In the genomic region with DNA sequence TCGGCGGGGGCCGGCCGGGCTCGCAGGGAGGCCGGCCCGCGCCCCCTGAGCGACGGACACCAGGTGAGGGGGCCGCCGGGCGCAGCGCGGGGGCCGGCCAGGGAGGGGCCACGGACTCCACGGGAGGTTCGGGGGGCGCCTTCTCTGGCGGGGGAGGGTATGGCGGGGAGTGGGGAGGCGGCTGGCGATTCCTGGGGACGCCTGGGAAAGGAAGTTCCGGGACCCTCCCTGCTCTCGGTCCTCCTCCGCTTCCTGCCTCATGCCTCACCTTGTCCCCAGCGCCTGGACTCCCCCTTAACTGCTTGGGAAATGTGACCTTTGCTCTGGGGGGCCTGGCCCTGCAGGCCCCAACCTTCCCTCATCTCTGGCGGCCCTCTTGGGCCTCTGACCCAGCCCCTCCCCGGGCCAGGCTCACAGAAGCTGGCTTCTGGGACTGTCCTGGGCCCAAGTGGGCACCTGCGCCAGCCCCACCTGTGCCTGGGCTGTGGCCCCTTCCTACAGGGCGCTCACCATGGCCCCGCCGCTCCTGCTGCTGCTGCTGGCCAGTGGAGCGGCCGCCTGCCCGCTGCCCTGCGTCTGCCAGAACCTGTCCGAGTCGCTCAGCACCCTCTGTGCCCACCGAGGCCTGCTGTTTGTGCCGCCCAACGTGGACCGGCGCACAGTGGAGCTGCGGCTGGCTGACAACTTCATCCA, we compare ENCODE assay signal across 8 cellular contexts. TPM values are rescaled to one million over a fixed set of nuclear protein-coding genes. Genes with fewer than 3 reads are reported as not detected.
A peak's percentile ranks its signal among the peaks of the same experiment; 100 is the strongest.
DNase-seq lines count a peak whose midpoint lies in the region; ATAC-seq and TF ChIP-seq lines count a peak whose summit lies in the region.

No MANE protein-coding gene starts in this region.

- in situ Hi-C loops in G401 (cut with HindIII; ENCODE audit: low sequenced_read_pairs): no loop called here

- H4K20me1 ChIP-seq in Karpas-422 (ENCODE audit: insufficient read depth, low read depth, low read length) (no peaks in the 10 kb centered on the region), neural cell (ENCODE audit: insufficient read depth) (no peaks in the 10 kb centered on the region)

- H3K9me3 ChIP-seq in Karpas-422 (ENCODE audit: low read length) (no peaks in the 10 kb centered on the region), neural cell (ENCODE audit: low read length) (no peaks in the 10 kb centered on the region)

- H3K79me2 ChIP-seq in Karpas-422 (ENCODE audit: low read length) (0 out of 2 replicates have a peak, but pooled peaks cover 5% of the 10 kb centered on the region), neural cell (replicated peaks; ENCODE audit: insufficient read depth, low read length) (no peaks in the 10 kb centered on the region)

- TF ChIP-seq EP300 in neural cell (conservative IDR thresholded peaks at IDR 0.05; ENCODE audit: poor library complexity, severe bottlenecking): no peak

- H3K4me3 ChIP-seq in Karpas-422 (ENCODE audit: low read length) (peak overlapping the region; percentile 73), neural cell (ENCODE audit: low read length) (peak overlapping the region; percentile 82)

- H3K9me2 ChIP-seq in Karpas-422 (replicated peaks; ENCODE audit: insufficient read depth, low read length): no peaks in the 10 kb centered on the region
- no peaks in the 10 kb centered on the region for H3K9me2 ChIP-seq in neural cell (ENCODE audit: insufficient read depth, low read length)

- TF ChIP-seq RAD21 in neural cell (conservative IDR thresholded peaks at IDR 0.05): no peak

- H3K4me2 ChIP-seq in Karpas-422 (ENCODE audit: low read depth, low read length, poor library complexity, severe bottlenecking) (peak overlapping the region; percentile 72), neural cell (ENCODE audit: low read length) (peak overlapping the region; percentile 51)

- peaks cover 14% of the 10 kb centered on the region for H3K4me1 ChIP-seq in Karpas-422 (ENCODE audit: low read length)

- H3K9ac ChIP-seq in Karpas-422 (ENCODE audit: low read length) (peak overlapping the region; percentile 86), neural cell (ENCODE audit: low read length) (peak overlapping the region; percentile 94)

- ATAC-seq in HG02973 (IDR thresholded peaks at IDR 0.05; ENCODE audit: unreplicated experiment) (no peak), GM19397 (IDR thresholded peaks at IDR 0.05; ENCODE audit: unreplicated experiment) (no peak)

- TF ChIP-seq CTCF in neural cell (IDR thresholded peaks at IDR 0.05; ENCODE audit: poor library complexity, severe bottlenecking): no peak

- DNase-seq in Karpas-422 (no peak), cerebellar cortex (ENCODE audit: low spot score) (peak; percentile 24), G401 (ENCODE audit: low spot score) (no peak), T-helper 9 cell (no peak)

- H3K27me3 ChIP-seq in Karpas-422 (ENCODE audit: low read length) (no peaks in the 10 kb centered on the region), neural cell (ENCODE audit: insufficient read depth, low read depth, low read length) (no peaks in the 10 kb centered on the region)

- H2AFZ ChIP-seq in Karpas-422 (ENCODE audit: low read length) (no peak overlapping the region), neural cell (ENCODE audit: low read depth, low read length) (no peak overlapping the region)

- H3K36me3 ChIP-seq in Karpas-422 (ENCODE audit: insufficient read depth, low read length) (no peaks in the 10 kb centered on the region), neural cell (ENCODE audit: insufficient read depth, low read length) (no peaks in the 10 kb centered on the region)

- H3K27ac ChIP-seq in Karpas-422 (ENCODE audit: low read length) (no peak overlapping the region), neural cell (ENCODE audit: low read length) (no peak overlapping the region)

- no peaks in the 10 kb centered on the region for H3F3A ChIP-seq in neural cell (ENCODE audit: insufficient read depth, low read length, poor library complexity, severe bottlenecking)

- TF ChIP-seq POLR2A in GM10847 (IDR thresholded peaks at IDR 0.05; ENCODE audit: extremely low read depth, insufficient read length): peak; percentile 3

TF ChIP-seq in neural cell, 6 proteins besides CTCF, POLR2A, EP300 and RAD21:
- TF ChIP-seq EZH2 (IDR thresholded peaks at IDR 0.05; ENCODE audit: borderline replicate concordance, insufficient read depth, low read length, poor library complexity, severe bottlenecking): no peak
- TF ChIP-seq TAF1 (IDR thresholded peaks at IDR 0.05; ENCODE audit: low read depth): no peak
- no peak for TF ChIP-seq POLR2AphosphoS5 (IDR thresholded peaks at IDR 0.05)
- no peak for TF ChIP-seq MXI1 (conservative IDR thresholded peaks at IDR 0.05; ENCODE audit: poor library complexity, severe bottlenecking)
- no peak for TF ChIP-seq SMC3 (conservative IDR thresholded peaks at IDR 0.05; ENCODE audit: poor library complexity)
- TF ChIP-seq REST (IDR thresholded peaks at IDR 0.05; ENCODE audit: borderline replicate concordance): no peak

RNA-seq across cellular contexts. Expression of gene LRFN4, which starts 0.5 kb away (rescaled TPM):
- total RNA-seq in Karpas-422 (2014; rRNA removed; shearing (Covaris generic); ENCODE audit: low replicate concordance): 8.7 and 24.2 TPM in 2 replicates
- polyA plus RNA-seq in neural cell: 85.0 and 104 TPM in 2 replicates
- polyA minus RNA-seq in neural cell: 95.7 and 111 TPM in 2 replicates
- total RNA-seq in G401 (2014; rRNA removed; shearing (Covaris generic)): 48.4 and 67.5 TPM in 2 replicates

RNA-seq across cellular contexts. Expression of gene RCE1, which starts 14.1 kb away (rescaled TPM):
- 20.4 and 53.3 TPM in 2 replicates for total RNA-seq in Karpas-422 (2014; rRNA removed; shearing (Covaris generic); ENCODE audit: low replicate concordance)
- 50.5 and 58.2 TPM in 2 replicates for polyA plus RNA-seq in neural cell
- 22.9 and 23.1 TPM in 2 replicates for polyA minus RNA-seq in neural cell
- total RNA-seq in G401 (2014; rRNA removed; shearing (Covaris generic)): 32.7 and 40.2 TPM in 2 replicates
